In genomic region chr4:164913511-164913910, GRCh38 we compare ENCODE assay signal across 20 cellular contexts. TPM values are rescaled to one million over a fixed set of nuclear protein-coding genes. Genes with fewer than 3 reads are reported as not detected.
DNase-seq lines count a peak whose midpoint lies in the region; ATAC-seq, FAIRE-seq and TF ChIP-seq lines count a peak whose summit lies in the region.
"Not testable (repeated sequence)": the region's sequence is repeated elsewhere in the genome, so short reads cannot be mapped to it uniquely, and the experiment has no call there.
"Had no signal": no experiment of that assay in that cellular context is flagged by ENCODE, and none has a peak within 500 bp of the region (broad histone marks: within the 10 kb centered on the region; RNA-seq: fewer than 3 reads in every experiment).

No MANE protein-coding gene starts in this region.

- SMC1A ChIA-PET in GM12878 (lab: Charles Lee; ENCODE audit: uncharacterized antibody, unreplicated experiment), result interaction anchor here (0.6 to 3.2 kb wide), 5 partner anchors 22 to 145 kb away, joined by 3 to 13 read pairs (median 4); no protein-coding TSS in a partner anchor

- ATAC-seq in GM18907 (IDR thresholded peaks at IDR 0.05; ENCODE audit: unreplicated experiment), result peak; percentile 84
- peak; percentile 70 for ATAC-seq in GM21360 (IDR thresholded peaks at IDR 0.05; ENCODE audit: unreplicated experiment)
- peak; percentile 83 for ATAC-seq in HG02678 (IDR thresholded peaks at IDR 0.05; ENCODE audit: unreplicated experiment)
- ATAC-seq in HG03159 (IDR thresholded peaks at IDR 0.05; ENCODE audit: unreplicated experiment), result peak; percentile 76
- peak; percentile 80 for ATAC-seq in GM12878

- not testable (repeated sequence) for H3K4me2 ChIP-seq in Loucy (ENCODE audit: low read depth, low read length, poor library complexity, severe bottlenecking); GM12878 (ENCODE audit: control insufficient read depth, insufficient read depth)

- peak; percentile 38 for FAIRE-seq in GM12878 (lab: Jason Lieb, UNC)

- 66% methylated on average over 2 of the region's 2 CpGs for whole genome bisulfite sequencing in GM12878 (ENCODE audit: insufficient coverage, insufficient replicate concordance, low lambda C conversion rate, missing lambda C conversion rate)

- not testable (repeated sequence) for TF ChIP-seq EP300 in GM12878 (IDR thresholded peaks at IDR 0.05; ENCODE audit: borderline replicate concordance in 1 of 2, control insufficient read depth in 1 of 2, low read depth in 2 of 2, low read length in 2 of 2)

- in situ Hi-C loops in GM12878 (cut with MboI), result loop anchor here (10.0 kb wide), 1 partner anchor 139 kb away; no protein-coding TSS in a partner anchor

- not testable (repeated sequence) for H3K9me3 ChIP-seq in Loucy (ENCODE audit: insufficient read depth, low read depth, low read length); GM12878 (replicated peaks; ENCODE audit: control insufficient read depth, insufficient read depth, low read length)

- not testable (repeated sequence) for TF ChIP-seq POLR2A in GM12878 (IDR thresholded peaks at IDR 0.05; ENCODE audit: low read depth, low read length)

- CTCF ChIA-PET in GM12878 (lab: Yijun Ruan, JAX), result interaction anchor here (0.8 to 3.6 kb wide), 9 partner anchors 9 to 145 kb away, joined by 3 to 25 read pairs (median 6); no protein-coding TSS in a partner anchor

- not testable (repeated sequence) for H3K4me1 ChIP-seq in Loucy (ENCODE audit: insufficient read depth, low read length, poor library complexity, severe bottlenecking); GM12878 (ENCODE audit: control insufficient read depth, insufficient read depth, low read length)

- RAD21 ChIA-PET in GM12878 (lab: Charles Lee; ENCODE audit: unreplicated experiment), result interaction anchor here (1.4 kb wide), 1 partner anchor 138 kb away, joined by 4 read pairs; no protein-coding TSS in a partner anchor

- not testable (repeated sequence) for H4K20me1 ChIP-seq in Loucy (ENCODE audit: insufficient read depth, low read length, poor library complexity, severe bottlenecking); GM12878 (ENCODE audit: control insufficient read depth, insufficient read depth)

- not testable (repeated sequence) for BruUV-seq in GM12878 (replicated peaks; lab: Mats Ljungman, UMichigan)

- POLR2A ChIA-PET in GM12878 (lab: Charles Lee), result interaction anchor here (0.6 kb wide), 1 partner anchor 199 kb away, joined by 3 read pairs; the partner anchor contains the start of gene TMEM192

- H3K27me3 ChIP-seq in Loucy (ENCODE audit: insufficient read depth, low read length, poor library complexity, severe bottlenecking); GM12878 (replicated peaks in 1 of 2; ENCODE audit: control insufficient read depth in 2 of 2, insufficient read depth in 2 of 2, low read length in 1 of 2): not testable (repeated sequence)

- intact Hi-C loops in GM12878 (cut with micrococcal nuclease; ENCODE audit: unreplicated experiment), result loop anchor here (1.0 kb wide), 1 partner anchor 134 kb away; no protein-coding TSS in a partner anchor

- 0 out of 2 replicates have a peak, but pooled peaks have one; percentile 18 for TF ChIP-seq CTCF in GM12875 (IDR thresholded peaks at IDR 0.05; ENCODE audit: borderline replicate concordance, insufficient read depth, low read depth, low read length)
- TF ChIP-seq CTCF in Loucy (conservative IDR thresholded peaks at IDR 0.05; ENCODE audit: low read length), result peak; percentile 20; the same call in 1 of the 2 replicates
- TF ChIP-seq CTCF in GM12878 (IDR thresholded peaks at IDR 0.05 in 2 of 3, conservative IDR thresholded peaks at IDR 0.05 in 1 of 3; ENCODE audit: control insufficient read depth in 2 of 3, extremely low read depth in 1 of 3, insufficient read depth in 1 of 3, low read depth in 3 of 3, low read length in 3 of 3), result peak; percentile 14 to 38 (median 16); a peak in 3 of 6 replicates

- not testable (repeated sequence) for H3K4me3 ChIP-seq in GM12875 (ENCODE audit: low read depth, low read length); Loucy (ENCODE audit: low read length, poor library complexity, severe bottlenecking); GM12878

- H3K9me2 ChIP-seq in Loucy (replicated peaks; ENCODE audit: low read depth, low read length), result not testable (repeated sequence)

- not testable (repeated sequence) for H3K9ac ChIP-seq in Loucy (ENCODE audit: low read depth, low read length, poor library complexity, severe bottlenecking); GM12878 (ENCODE audit: control insufficient read depth, insufficient read depth, low read length)

- not testable (repeated sequence) for H3K79me2 ChIP-seq in Loucy (ENCODE audit: insufficient read depth, low read length); GM12878 (ENCODE audit: control insufficient read depth, insufficient read depth, low read length)

- not testable (repeated sequence) for H2AFZ ChIP-seq in Loucy (ENCODE audit: low read length); GM12878 (ENCODE audit: control insufficient read depth, low read depth, low read length)

- H3F3A ChIP-seq in Loucy (ENCODE audit: low read depth), result not testable (repeated sequence)

- peak; percentile 45 for TF ChIP-seq RAD21 in GM12878 (IDR thresholded peaks at IDR 0.05; ENCODE audit: insufficient read depth, low read depth, low read length)

- DNase-seq in GM12878 (ENCODE audit: low read depth, low spot score), result not testable (repeated sequence)

- H3K36me3 ChIP-seq in Loucy (ENCODE audit: insufficient read depth, low read length); GM12878 (ENCODE audit: control insufficient read depth in 2 of 2, insufficient read depth in 2 of 2, low read length in 1 of 2): not testable (repeated sequence)

- not testable (repeated sequence) for H3K27ac ChIP-seq in GM12878 (ENCODE audit: control insufficient read depth, insufficient read depth)

TF ChIP-seq in GM12878, 131 proteins besides CTCF, POLR2A, EP300 and RAD21:
- peak; percentile 36; the same call in 1 of the 2 replicates for TF ChIP-seq SMC3 (IDR thresholded peaks at IDR 0.05; ENCODE audit: borderline replicate concordance, low read length)

RNA-seq across cellular contexts. Expression of gene APELA, which starts 36.5 kb away (rescaled TPM):
- not detected in 2 replicates for total RNA-seq in GM12878 (2013; cell fraction: nucleolus; rRNA removed)
- 0.85 and 1.9 TPM in 2 replicates for total RNA-seq in GM12878 (2014; rRNA removed)
- 0.55 and 0.89 TPM in 2 replicates for total RNA-seq in GM12878 (2014; rRNA removed; fragmentation: Illumina TruSeq; extraction: Trizol)
- total RNA-seq in GM12878 (2021), result 0.64 and 1.3 TPM in 2 replicates
- 0.12 TPM for polyA plus RNA-seq in GM12878 (2011; ENCODE audit: low read depth)
- polyA plus RNA-seq in GM12878 (2011; rRNA removed), result 6.9 and 13.1 TPM in 2 replicates
- 2.3 and 2.5 TPM in 2 replicates for polyA plus RNA-seq in GM12878 (2011; cell fraction: cytosol; rRNA removed)
- 2.4 and 4.1 TPM in 2 replicates for polyA plus RNA-seq in GM12878 (2011; cell fraction: nucleus; rRNA removed)
- polyA plus RNA-seq in GM12878 (2012), result 0.30 and 0.42 TPM in 2 replicates
- 0.79 and 0.82 TPM in 2 replicates for polyA plus RNA-seq in GM12878 (2014; fragmentation: Illumina TruSeq; extraction: Trizol)
- 1 to 10 TPM; 1.2 TPM for polyA plus RNA-seq in GM12878 (2014; fragmentation: Nextera tagmentation; extraction: Ambion mirVana)
- polyA plus RNA-seq in GM12878 (2014; rRNA removed), result 0.86 and 1.4 TPM in 2 replicates
- 1 to 10 TPM; 1.7 to 2.0 TPM for polyA plus RNA-seq in GM12878 (2016; fragmentation: Nextera tagmentation; extraction: Ambion mirVana)
- polyA minus RNA-seq in GM12878 (2011; rRNA and poly(A)+ RNA removed), result 1.6 and 2.9 TPM in 2 replicates
- 1.6 and 2.3 TPM in 2 replicates for polyA minus RNA-seq in GM12878 (2011; cell fraction: cytosol; rRNA and poly(A)+ RNA removed)
- polyA minus RNA-seq in GM12878 (2011; cell fraction: nucleus; rRNA and poly(A)+ RNA removed), result 1.7 and 2.9 TPM in 2 replicates
- total RNA-seq: activated CD4-positive, alpha-beta T cell treated with anti-CD3 and anti-CD28 coated beads, Interleukin-2, amount 10 ng/mL, durations not matched to agents 24 days and 14 days; activated naive CD4-positive, alpha-beta T cell treated with anti-CD3 and anti-CD28 coated beads for 36 hours; activated T-cell treated with anti-CD3 and anti-CD28 coated beads, Interleukin-2, amount 50 U/mL, for 72 hours; CD4-positive, alpha-beta T cell; esophagus muscularis mucosa; gastrocnemius medialis; left ventricle myocardium superior; natural killer cell treated with Interleukin-12 subunit alpha and Interleukin-12 subunit beta and Interleukin-15 and Interleukin-18, amount 100 ng/mL, for 72 hours; right cardiac atrium; RPMI7951; thoracic aorta; vagina had no signal
- polyA plus RNA-seq: pancreas, right cardiac atrium had no signal
